Comparison of ENCODE assay signal across 19 cellular contexts in the genomic region with DNA sequence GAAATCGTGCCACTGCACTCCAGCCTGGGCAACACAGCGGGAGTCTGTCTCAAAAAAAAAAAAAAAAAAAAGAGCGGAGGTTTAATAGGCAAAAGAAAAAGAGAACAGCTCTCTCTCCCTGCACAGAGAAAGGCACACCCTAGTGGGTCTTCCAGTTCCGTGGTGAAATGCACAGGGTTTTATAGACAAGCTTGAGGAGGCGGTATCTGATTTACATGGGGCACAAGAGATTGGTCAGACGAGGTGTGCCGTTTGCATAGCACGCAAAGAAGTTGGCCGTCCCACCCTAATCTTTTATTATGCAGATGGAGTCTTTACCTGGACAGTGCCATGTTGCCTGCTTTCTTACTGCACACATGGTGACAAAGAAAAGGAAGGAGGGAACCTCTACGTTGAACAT. TPM values are rescaled to one million over a fixed set of nuclear protein-coding genes. Genes with fewer than 3 reads are reported as not detected.
A peak's percentile ranks its signal among the peaks of the same experiment; 100 is the strongest.
DNase-seq lines count a peak whose midpoint lies in the region; FAIRE-seq and TF ChIP-seq lines count a peak whose summit lies in the region.
"Had no signal": no experiment of that assay in that cellular context is flagged by ENCODE, and none has a peak within 500 bp of the region (broad histone marks: within the 10 kb centered on the region; RNA-seq: fewer than 3 reads in every experiment).

No MANE protein-coding gene starts in this region.

- POLR2A ChIA-PET in H1 (lab: Charles Lee; ENCODE audit: partially characterized antibody), result interaction anchor here (0.5 to 2.1 kb wide), 6 partner anchors 28 to 239 kb away, joined by 3 to 6 read pairs (median 4); a partner anchor contains a TSS

- H2BK12ac ChIP-seq in H1 (ENCODE audit: low read depth, low read length), result no peak overlapping the region

- H4K91ac ChIP-seq in H1 (replicated peaks; ENCODE audit: insufficient read length, low read length), result no peak overlapping the region

- peak overlapping the region; percentile 32; the same call in 1 of the 2 replicates for H3K27ac ChIP-seq in HUES64 (ENCODE audit: low read depth, low read length)
- H3K27ac ChIP-seq in H1 (ENCODE audit: low read depth, low read length), result no peak overlapping the region
- no peak overlapping the region for H3K27ac ChIP-seq in substantia nigra (ENCODE audit: low read depth, low read length, poor library complexity, severe bottlenecking)
- H3K27ac ChIP-seq: BLaER1, right lobe of liver, thoracic aorta had no signal

- CTCF ChIA-PET in H1 (lab: Charles Lee; ENCODE audit: partially characterized antibody), result interaction anchor here (1.5 kb wide), 1 partner anchor 38 kb away, joined by 7 read pairs; no protein-coding TSS in a partner anchor

- H2BK5ac ChIP-seq in H1 (ENCODE audit: low read depth, low read length), result no peak overlapping the region

- 52% methylated on average over 9 of the region's 10 CpGs for WGBS in HUES64
- 73% methylated on average over 8 of the region's 10 CpGs; no CpG with 5 or more reads in 1 of the 2 experiments for WGBS in H1 (ENCODE audit: extremely low coverage in 1 of 2, insufficient coverage in 1 of 2, insufficient read length in 1 of 2, insufficient replicate concordance in 2 of 2, low coverage in 1 of 2, low lambda C conversion rate in 2 of 2, missing lambda C conversion rate in 1 of 2), 2 experiments

- no peak overlapping the region for H3K23ac ChIP-seq in H1 (ENCODE audit: insufficient read length)

- H3K36me3 Mint-ChIP-seq in osteocyte (ENCODE audit: unreplicated experiment), result no peaks in the 10 kb centered on the region
- H3K36me3 Mint-ChIP-seq: memory B cell had no signal

- peak overlapping the region; percentile 2 to 50; a peak in 3 of 4 replicates for H3K4me2 ChIP-seq in H1 (ENCODE audit: insufficient read depth in 1 of 2, low read depth in 2 of 2, low read length in 2 of 2)

- H3K56ac ChIP-seq in H1 (replicated peaks; ENCODE audit: insufficient read length, low read depth, low read length), result no peak overlapping the region

- no peaks in the 10 kb centered on the region for H4K20me1 ChIP-seq in H1 (replicated peaks in 1 of 2; ENCODE audit: control insufficient read depth in 1 of 2, insufficient read depth in 2 of 2, low read length in 2 of 2)
- H4K20me1 ChIP-seq: BLaER1 had no signal

- DNase-seq in NCI-H748 (lab: John Stamatoyannopoulos, UW; ENCODE audit: unreplicated experiment) (peak; percentile 82), H1 (ENCODE audit: low read depth in 1 of 2, low spot score in 2 of 2) (peak; percentile 33 to 49), renal cortical epithelial cell (ENCODE audit: low read depth) (peak; percentile 33), osteocyte (ENCODE audit: extremely low spot score, unreplicated experiment) (no peak), BE2C (no peak), substantia nigra (lab: John Stamatoyannopoulos, UW) (no peak)
- DNase-seq: activated CD4-positive, alpha-beta T cell treated with anti-CD3 and anti-CD28 coated beads, Interleukin-2, amount 50 U/mL, for 4 hours; activated T-cell treated with anti-CD3 and anti-CD28 coated beads, Interleukin-2, amount 50 U/mL, for 72 hours; DMS153; effector memory CD8-positive, alpha-beta T cell; foreskin melanocyte; NCI-H2029; right lobe of liver; stimulated activated CD4-positive, alpha-beta T cell treated with anti-CD3 and anti-CD28 coated beads, Interleukin-2, amount 100 ng/mL, for 24 hours had no signal

- H3K9ac ChIP-seq in HUES64 (ENCODE audit: low read depth, low read length), result peak overlapping the region; percentile 40
- no peak overlapping the region for H3K9ac ChIP-seq in H1 (replicated peaks in 1 of 4; ENCODE audit: extremely low read depth in 1 of 4, low read depth in 3 of 4, low read length in 3 of 4)
- H3K9ac ChIP-seq: BLaER1 had no signal

- TF ChIP-seq EP300 in H1 (IDR thresholded peaks at IDR 0.05; ENCODE audit: borderline replicate concordance in 1 of 2, low read depth in 2 of 2, low read length in 2 of 2), result no peak

- peaks cover 15% of the 10 kb centered on the region for H3K27me3 Mint-ChIP-seq in osteocyte (ENCODE audit: unreplicated experiment)
- H3K27me3 Mint-ChIP-seq: effector memory CD8-positive, alpha-beta T cell had no signal

- H3K4me1 Mint-ChIP-seq in osteocyte (ENCODE audit: unreplicated experiment), result peaks cover 10% of the 10 kb centered on the region

- H3K9me3 ChIP-seq in HUES64 (ENCODE audit: insufficient read depth, low read depth, low read length), result no peaks in the 10 kb centered on the region
- H3K9me3 ChIP-seq in H1 (ENCODE audit: insufficient read depth in 2 of 2, low read depth in 1 of 2, low read length in 1 of 2), result no peaks in the 10 kb centered on the region
- no peaks in the 10 kb centered on the region for H3K9me3 ChIP-seq in BE2C
- H3K9me3 ChIP-seq: BLaER1, right lobe of liver, thoracic aorta had no signal

- no peak overlapping the region for H4K5ac ChIP-seq in H1 (ENCODE audit: insufficient read length, low read depth, low read length)

- H3K79me1 ChIP-seq in H1 (ENCODE audit: low read depth, low read length), result no peaks in the 10 kb centered on the region

- H3K4me1 ChIP-seq in HUES64 (ENCODE audit: insufficient read depth, low read length), result peaks cover 17% of the 10 kb centered on the region
- peaks cover 0 to 10% (median 2%) of the 10 kb centered on the region in 4 experiments; a peak in 4 of 7 replicates for H3K4me1 ChIP-seq in H1 (replicated peaks in 1 of 4; ENCODE audit: control insufficient read depth in 3 of 4, insufficient read depth in 4 of 4, low read length in 3 of 4)
- no peaks in the 10 kb centered on the region for H3K4me1 ChIP-seq in BE2C
- H3K4me1 ChIP-seq: right lobe of liver had no signal

- no peak overlapping the region for H2BK120ac ChIP-seq in H1 (replicated peaks; ENCODE audit: low read depth, low read length)

- no peaks in the 10 kb centered on the region for H3K9me3 Mint-ChIP-seq in osteocyte (ENCODE audit: unreplicated experiment)
- H3K9me3 Mint-ChIP-seq: activated T-cell treated with anti-CD3 and anti-CD28 coated beads, Interleukin-2, amount 50 U/mL, for 72 hours; effector memory CD8-positive, alpha-beta T cell; memory B cell had no signal

- no peak overlapping the region for H3K4ac ChIP-seq in H1 (replicated peaks; ENCODE audit: insufficient read length, low read depth, low read length)

- H3K27me3 ChIP-seq in HUES64 (ENCODE audit: insufficient read depth, low read length), result no peaks in the 10 kb centered on the region
- no peaks in the 10 kb centered on the region for H3K27me3 ChIP-seq in H1 (replicated peaks in 1 of 4; ENCODE audit: control insufficient read depth in 3 of 4, extremely low read depth in 1 of 4, insufficient read depth in 3 of 4, low read length in 3 of 4)
- no peaks in the 10 kb centered on the region for H3K27me3 ChIP-seq in BE2C
- H3K27me3 ChIP-seq: BLaER1, right lobe of liver had no signal

- H3K27ac Mint-ChIP-seq in osteocyte (ENCODE audit: unreplicated experiment), result no peak overlapping the region
- H3K27ac Mint-ChIP-seq: activated T-cell treated with anti-CD3 and anti-CD28 coated beads, Interleukin-2, amount 50 U/mL, for 72 hours; effector memory CD8-positive, alpha-beta T cell; memory B cell had no signal

- TF ChIP-seq POLR2A in H1 (IDR thresholded peaks at IDR 0.05; ENCODE audit: control extremely low read depth in 1 of 2, low read depth in 2 of 2, low read length in 2 of 2), result 0 out of 3 replicates have a peak, but pooled peaks of 1 of the 2 experiments have one; percentile 35

- no peaks in the 10 kb centered on the region for H3K79me2 ChIP-seq in H1 (ENCODE audit: control insufficient read depth in 1 of 2, insufficient read depth in 2 of 2, low read length in 2 of 2)

- no peak overlapping the region for H2BK15ac ChIP-seq in H1 (ENCODE audit: low read length)

- TF ChIP-seq RAD21 in H1 (IDR thresholded peaks at IDR 0.05 in 1 of 2, conservative IDR thresholded peaks at IDR 0.05 in 1 of 2; ENCODE audit: low read depth in 2 of 2, low read length in 2 of 2), result no peak

- no peak overlapping the region for H3K14ac ChIP-seq in H1 (ENCODE audit: insufficient read length)

- FAIRE-seq in H1 (lab: Jason Lieb, UNC), result peak; percentile 39

- no peak overlapping the region; the same call in 1 of the 2 replicates for H3K18ac ChIP-seq in H1 (ENCODE audit: extremely low read depth, low read length)

- no peaks in the 10 kb centered on the region for H3K23me2 ChIP-seq in H1 (ENCODE audit: low read depth, low read length)

- H3K4me3 ChIP-seq in HUES64 (ENCODE audit: low read length), result peak overlapping the region; percentile 26
- H3K4me3 ChIP-seq in H1 (ENCODE audit: extremely low read depth in 1 of 4, insufficient read depth in 2 of 4, low read depth in 3 of 4, low read length in 4 of 4), result peak overlapping the region in 1 of 4 experiments; percentile 32; a peak in 1 of 8 replicates
- no peak overlapping the region for H3K4me3 ChIP-seq in BE2C (ENCODE audit: low read depth, low read length)
- H3K4me3 ChIP-seq: BLaER1, right lobe of liver, thoracic aorta had no signal

- H4K8ac ChIP-seq in H1 (ENCODE audit: extremely low read depth, insufficient read depth, low read length), result no peak overlapping the region

- no peak for TF ChIP-seq CTCF in H1 (IDR thresholded peaks at IDR 0.05; ENCODE audit: control extremely low read depth in 1 of 3, insufficient read depth in 1 of 3, low read depth in 1 of 3, low read length in 3 of 3)
- TF ChIP-seq CTCF in osteocyte (IDR thresholded peaks at IDR 0.05), result no peak
- TF ChIP-seq CTCF in BE2C (IDR thresholded peaks at IDR 0.05; ENCODE audit: low read depth, low read length), result no peak

- no peak overlapping the region for H3K4me3 Mint-ChIP-seq in osteocyte (ENCODE audit: unreplicated experiment)
- H3K4me3 Mint-ChIP-seq: activated T-cell treated with anti-CD3 and anti-CD28 coated beads, Interleukin-2, amount 50 U/mL, for 72 hours; effector memory CD8-positive, alpha-beta T cell; memory B cell had no signal

- H2AK5ac ChIP-seq in H1 (ENCODE audit: low read depth, low read length), result no peak overlapping the region

- H3K36me3 ChIP-seq in HUES64 (ENCODE audit: insufficient read depth, low read length) (no peaks in the 10 kb centered on the region), H1 (ENCODE audit: control insufficient read depth in 2 of 4, insufficient read depth in 4 of 4, low read length in 3 of 4) (no peaks in the 10 kb centered on the region), BE2C (no peaks in the 10 kb centered on the region)
- H3K36me3 ChIP-seq: BLaER1, right lobe of liver, thoracic aorta had no signal

- no peak overlapping the region for H2BK20ac ChIP-seq in H1 (ENCODE audit: low read length)

- H2AFZ ChIP-seq in H1 (ENCODE audit: low read length), result no peak overlapping the region

RNA-seq across cellular contexts. Expression of a gene that starts 33.5 kb away (rescaled TPM):
- polyA plus RNA-seq in HUES64 (2013, experiment 1 of 2), result 24.7 TPM
- 26.2 TPM for polyA plus RNA-seq in HUES64 (2013, experiment 2 of 2)
- 66.3 and 70.2 TPM in 2 replicates for total RNA-seq in H1 (2021; fragmentation: NEBNext Ultra II Directional; extraction: Animal tissue kit (Norgen Biotek cat#: 25700))
- polyA plus RNA-seq in H1 (2011; rRNA removed), result 6.9 and 10.2 TPM in 2 replicates
- 13.5 TPM for polyA plus RNA-seq in H1 (2011; cell fraction: cytosol; rRNA removed)
- 18.2 TPM for polyA plus RNA-seq in H1 (2011; cell fraction: nucleus; rRNA removed)
- 15.9 to 29.4 TPM (median 20.1 TPM) in 4 replicates for polyA plus RNA-seq in H1 (2012, experiment 1 of 2)
- 1.0 TPM for polyA plus RNA-seq in H1 (2012, experiment 2 of 2)
- polyA plus RNA-seq in H1 (2013, experiment 1 of 2), result 22.9 TPM
- polyA plus RNA-seq in H1 (2013, experiment 2 of 2), result 21.2 TPM
- polyA minus RNA-seq in H1 (2011; rRNA and poly(A)+ RNA removed), result 87.8 and 89.2 TPM in 2 replicates
- polyA minus RNA-seq in H1 (2011; cell fraction: cytosol; rRNA and poly(A)+ RNA removed), result 41.2 TPM
- 63.9 TPM for polyA minus RNA-seq in H1 (2011; cell fraction: nucleus; rRNA and poly(A)+ RNA removed)
- 32.5 and 71.8 TPM in 2 replicates for total RNA-seq in renal cortical epithelial cell
- total RNA-seq in osteocyte, result 55.5 and 61.1 TPM in 2 replicates
- 0.06 TPM for polyA plus RNA-seq in BE2C (2012; ENCODE audit: insufficient read depth, insufficient read length, low read depth)

RNA-seq across cellular contexts. Expression of a gene that starts 52.7 kb away (rescaled TPM):
- 1.3 TPM for polyA plus RNA-seq in HUES64 (2013, experiment 1 of 2)
- 0.89 TPM for polyA plus RNA-seq in HUES64 (2013, experiment 2 of 2)
- 1.4 and 1.6 TPM in 2 replicates for total RNA-seq in H1 (2021; fragmentation: NEBNext Ultra II Directional; extraction: Animal tissue kit (Norgen Biotek cat#: 25700))
- 0.89 and 1.9 TPM in 2 replicates for polyA plus RNA-seq in H1 (2011; rRNA removed)
- polyA plus RNA-seq in H1 (2011; cell fraction: cytosol; rRNA removed), result 2.2 TPM
- polyA plus RNA-seq in H1 (2011; cell fraction: nucleus; rRNA removed), result 1.7 TPM
- polyA plus RNA-seq in H1 (2012, experiment 1 of 2), result 0.44 to 1.1 TPM (median 0.52 TPM) in 4 replicates
- 2.2 TPM for polyA plus RNA-seq in H1 (2012, experiment 2 of 2)
- polyA plus RNA-seq in H1 (2013, experiment 1 of 2), result 2.4 TPM
- 2.1 TPM for polyA plus RNA-seq in H1 (2013, experiment 2 of 2)
- polyA minus RNA-seq in H1 (2011; rRNA and poly(A)+ RNA removed), result 0.66 TPM in 1 of 2 replicates, not detected in the other
- not detected for polyA minus RNA-seq in H1 (2011; cell fraction: cytosol; rRNA and poly(A)+ RNA removed)
- polyA minus RNA-seq in H1 (2011; cell fraction: nucleus; rRNA and poly(A)+ RNA removed), result not detected
- total RNA-seq in renal cortical epithelial cell, result 0.45 TPM in 1 of 2 replicates, not detected in the other
- total RNA-seq in osteocyte, result not detected in 2 replicates
- polyA plus RNA-seq in BE2C (2012; ENCODE audit: insufficient read depth, insufficient read length, low read depth), result not detected
- total RNA-seq: activated T-cell treated with anti-CD3 and anti-CD28 coated beads, Interleukin-2, amount 50 U/mL, for 72 hours; cardiac septum; right lobe of liver; thoracic aorta had no signal

Comparison
In these comparisons a context has a peak if more than half of its experiments do, and no peak if none do; other contexts are left out.
1. DNase-seq: peak in NCI-H748 (single experiment), H1 (2 of 2) and renal cortical epithelial cell (single experiment); none in osteocyte (single experiment), BE2C (single experiment) and substantia nigra (0 of 49).